In the genomic region with DNA sequence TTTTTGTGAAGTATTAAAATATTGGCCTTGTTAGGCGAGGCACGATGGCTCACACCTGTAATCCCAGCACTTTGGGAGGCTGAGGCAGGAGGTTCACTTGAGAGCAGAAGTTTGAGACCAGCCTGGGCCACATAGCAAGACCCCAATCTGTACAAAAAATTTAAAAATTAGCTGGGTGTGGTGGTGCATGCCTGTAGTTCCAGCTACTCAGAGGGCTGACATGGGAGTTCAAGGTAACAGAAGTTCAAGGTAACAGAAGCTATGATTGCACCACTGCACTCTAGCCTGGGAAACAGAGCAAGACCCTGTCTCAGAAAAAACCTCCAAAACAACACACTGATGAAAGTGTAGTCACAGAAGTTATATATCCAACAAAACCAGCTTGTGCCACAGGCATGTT, we compare ENCODE assay signal across 25 cellular contexts.
"Had no signal": no experiment of that assay in that cellular context is flagged by ENCODE, and none has a peak within 500 bp of the region (broad histone marks: within the 10 kb centered on the region; RNA-seq: fewer than 3 reads in every experiment).

No MANE protein-coding gene starts in this region.

- H3K27me3 Mint-ChIP-seq: activated B cell treated with CpG ODN at 0.5 μM for 24 hours; activated CD8-positive, alpha-beta T cell treated with anti-CD3 and anti-CD28 coated beads for 36 hours; activated naive CD8-positive, alpha-beta T cell; activated T-helper 17 cell treated with anti-CD3 and anti-CD28 coated beads, Interleukin-2, amount 50 U/mL, for 72 hours had no signal

- H3K27ac ChIP-seq: colonic mucosa, epithelial cell of prostate, foreskin keratinocyte, gastrocnemius medialis, VCaP had no signal

- H3K4me3 Mint-ChIP-seq: activated B cell treated with CpG ODN at 0.5 μM for 24 hours; activated CD8-positive, alpha-beta T cell treated with anti-CD3 and anti-CD28 coated beads for 36 hours; activated naive CD8-positive, alpha-beta T cell; activated T-cell treated with anti-CD3 and anti-CD28 coated beads, Interleukin-2, amount 50 U/mL, for 4 hours; activated T-helper 17 cell treated with anti-CD3 and anti-CD28 coated beads, Interleukin-2, amount 50 U/mL, for 72 hours had no signal

- H3K9me3 ChIP-seq: colonic mucosa, gastrocnemius medialis had no signal

- H3K4me1 Mint-ChIP-seq: activated T-helper 17 cell treated with anti-CD3 and anti-CD28 coated beads, Interleukin-2, amount 50 U/mL, for 72 hours had no signal

- ATAC-seq: activated CD4-positive, CD25-positive, alpha-beta regulatory T cell treated with anti-CD3 and anti-CD28 coated beads, Interleukin-2, amount 50 U/mL, for 24 hours; activated CD8-positive, alpha-beta T cell treated with anti-CD3 and anti-CD28 coated beads for 36 hours; activated T-cell treated with anti-CD3 and anti-CD28 coated beads, Interleukin-2, amount 50 U/mL, for 4 hours; activated T-helper 17 cell treated with anti-CD3 and anti-CD28 coated beads, Interleukin-2, amount 50 U/mL, for 72 hours; foreskin keratinocyte; gastrocnemius medialis had no signal

- DNase-seq: activated B cell treated with CpG ODN at 0.5 μM for 24 hours; activated CD4-positive, alpha-beta T cell treated with anti-CD3 and anti-CD28 coated beads for 48 hours; activated CD4-positive, alpha-beta T cell treated with anti-CD3 and anti-CD28 coated beads, Interleukin-2, amount 50 U/mL, for 1 hour; activated CD4-positive, alpha-beta T cell treated with anti-CD3 and anti-CD28 coated beads, Interleukin-2, amount 50 U/mL, for 48 hours; activated CD8-positive, alpha-beta memory T cell treated with anti-CD3 and anti-CD28 coated beads for 24 hours; activated CD8-positive, alpha-beta T cell treated with anti-CD3 and anti-CD28 coated beads for 36 hours; activated effector memory CD4-positive, alpha-beta T cell treated with Interleukin-2 at 50 U/mL for 16 hours; activated gamma-delta T cell treated with Interleukin-2 at 50 U/mL for 16 hours; activated naive CD4-positive, alpha-beta T cell treated with anti-CD3 and anti-CD28 coated beads, Interleukin-2, amount 50 U/mL, for 16 hours; activated naive CD4-positive, alpha-beta T cell treated with Interleukin-2 at 50 U/mL for 16 hours; activated T-cell treated with anti-CD3 and anti-CD28 coated beads, Interleukin-2, amount 50 U/mL, for 4 hours; amniotic stem cell; anterior cingulate cortex; caudate nucleus; cerebellar nuclear complex; colonic mucosa; effector CD8-positive, alpha-beta T cell; foreskin keratinocyte; gastrocnemius medialis; T-helper 2 cell had no signal

- H3K27me3 ChIP-seq: colonic mucosa, foreskin keratinocyte, gastrocnemius medialis had no signal

- H3K4me1 ChIP-seq: colonic mucosa had no signal

- H3K36me3 ChIP-seq: colonic mucosa had no signal

- H3K4me3 ChIP-seq: colonic mucosa, gastrocnemius medialis had no signal

- H3K27ac Mint-ChIP-seq: activated B cell treated with CpG ODN at 0.5 μM for 24 hours; activated CD8-positive, alpha-beta T cell treated with anti-CD3 and anti-CD28 coated beads for 36 hours; activated naive CD8-positive, alpha-beta T cell; activated T-helper 17 cell treated with anti-CD3 and anti-CD28 coated beads, Interleukin-2, amount 50 U/mL, for 72 hours had no signal

- H3K9me3 Mint-ChIP-seq: activated CD8-positive, alpha-beta T cell treated with anti-CD3 and anti-CD28 coated beads for 36 hours; activated T-cell treated with anti-CD3 and anti-CD28 coated beads, Interleukin-2, amount 50 U/mL, for 4 hours; activated T-helper 17 cell treated with anti-CD3 and anti-CD28 coated beads, Interleukin-2, amount 50 U/mL, for 72 hours had no signal
